Comparison of ENCODE assay signal across 11 cellular contexts in the genomic region with DNA sequence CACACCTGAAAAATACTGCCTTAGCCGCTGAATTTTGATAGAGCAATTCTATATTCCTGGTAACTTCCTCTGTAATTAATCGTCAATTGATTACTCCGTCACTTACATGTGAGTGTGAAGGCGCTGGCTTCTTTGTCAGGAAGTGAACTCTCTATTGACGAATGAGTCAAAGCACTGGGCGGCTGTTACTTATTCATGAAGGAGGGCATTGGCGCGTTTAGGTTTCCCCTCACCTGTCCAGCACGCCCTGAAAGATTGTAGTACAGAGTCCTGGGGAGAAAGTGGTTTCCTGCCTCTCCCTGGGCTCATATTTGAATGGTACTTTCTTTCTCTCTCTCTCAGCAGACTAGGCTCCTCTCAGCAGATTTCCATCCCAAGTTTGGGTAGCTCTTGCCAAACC. TPM values are rescaled to one million over a fixed set of nuclear protein-coding genes. Genes with fewer than 3 reads are reported as not detected.
DNase-seq lines count a peak whose midpoint lies in the region; ATAC-seq and TF ChIP-seq lines count a peak whose summit lies in the region.
"Had no signal": no experiment of that assay in that cellular context is flagged by ENCODE, and none has a peak within 500 bp of the region (broad histone marks: within the 10 kb centered on the region; RNA-seq: fewer than 3 reads in every experiment).

No MANE protein-coding gene starts in this region.

- TF ChIP-seq CTCF in mammary epithelial cell (conservative IDR thresholded peaks at IDR 0.05 in 1 of 2, IDR thresholded peaks at IDR 0.05 in 1 of 2; ENCODE audit: extremely low read depth in 1 of 2, insufficient read depth in 1 of 2, low read depth in 1 of 2, low read length in 2 of 2) (no peak), nephron (IDR thresholded peaks at IDR 0.05; ENCODE audit: unreplicated experiment in 3 of 3) (no peak)

- intact Hi-C loops in mammary epithelial cell (cut with micrococcal nuclease), result no loop called here

- peaks cover 22% of the 10 kb centered on the region for H3K4me1 Mint-ChIP-seq in nephron

- peak overlapping the region in 2 of 3 experiments; percentile 5 to 30 for H3K4me3 Mint-ChIP-seq in nephron

- H3K4me2 ChIP-seq in mammary epithelial cell (ENCODE audit: insufficient read depth, low read depth, low read length), result no peak overlapping the region

- no peaks in the 10 kb centered on the region for H3K9me3 ChIP-seq in mammary epithelial cell (replicated peaks; ENCODE audit: insufficient read depth, low read length)

- H3K4me1 ChIP-seq in mammary epithelial cell (ENCODE audit: insufficient read depth, low read length), result peaks cover 33% of the 10 kb centered on the region

- no TSS peak for BruUV-seq in mammary epithelial cell (replicated peaks; lab: Mats Ljungman, UMichigan)

- in situ Hi-C loops in mammary epithelial cell (cut with MboI; ENCODE audit: low sequenced_read_pairs in 2 of 2), result no loop called here

- H3K27me3 ChIP-seq in mammary epithelial cell (ENCODE audit: insufficient read depth, low read length), result no peaks in the 10 kb centered on the region

- H4K20me1 ChIP-seq in mammary epithelial cell (ENCODE audit: insufficient read depth, low read length), result no peaks in the 10 kb centered on the region

- H3K36me3 Mint-ChIP-seq in nephron (ENCODE audit: low read depth), result no peaks in the 10 kb centered on the region

- H3K79me2 ChIP-seq in mammary epithelial cell (ENCODE audit: insufficient read depth, low read length), result no peaks in the 10 kb centered on the region

- H3K9ac ChIP-seq in mammary epithelial cell (ENCODE audit: insufficient read depth, low read length), result peak overlapping the region; percentile 9

- no peak overlapping the region for H3K4me3 ChIP-seq in mammary epithelial cell (replicated peaks in 1 of 3; ENCODE audit: insufficient read depth in 1 of 3, low read depth in 2 of 3, low read length in 3 of 3)

- H3K27ac ChIP-seq in mammary epithelial cell (ENCODE audit: insufficient read depth, low read depth, low read length), result peak overlapping the region; percentile 71

- DNase-seq in activated CD4-positive, CD25-positive, alpha-beta regulatory T cell treated with anti-CD3 and anti-CD28 coated beads, Interleukin-2, amount 50 U/mL, for 72 hours, result no peak
- peak; percentile 91 for DNase-seq in HPDE6-E6E7 (ENCODE audit: extremely low spot score)
- peak; percentile 94 for DNase-seq in mammary epithelial cell
- no peak for DNase-seq in SKM-1 treated with dmso at 0.1 percent for 144 hours (lab: John Stamatoyannopoulos, UW; ENCODE audit: unreplicated experiment)
- DNase-seq in NCI-H128 (lab: John Stamatoyannopoulos, UW; ENCODE audit: unreplicated experiment), result no peak
- DNase-seq: ACHN, GOT3, NCI-H510A had no signal

- H3K9me3 Mint-ChIP-seq in nephron, result no peaks in the 10 kb centered on the region

- CTCF ChIA-PET in mammary epithelial cell (lab: Charles Lee; ENCODE audit: low non-redundant PET), result no interaction called here

- peak overlapping the region in 2 of 3 experiments; percentile 59 to 66 for H3K27ac Mint-ChIP-seq in nephron

- ATAC-seq in activated CD4-positive, CD25-positive, alpha-beta regulatory T cell treated with anti-CD3 and anti-CD28 coated beads, Interleukin-2, amount 50 U/mL, for 24 hours, result peak; percentile 22 to 54
- ATAC-seq in HG02870 (IDR thresholded peaks at IDR 0.05; ENCODE audit: unreplicated experiment), result no peak

- peaks cover 8% of the 10 kb centered on the region for H3K27me3 Mint-ChIP-seq in nephron (ENCODE audit: low read depth)

- dilution Hi-C loops in mammary epithelial cell (cut with HindIII; ENCODE audit: low sequenced_read_pairs), result no loop called here

- no peaks in the 10 kb centered on the region for H3K36me3 ChIP-seq in mammary epithelial cell (ENCODE audit: insufficient read depth, low read length)

- 70% methylated on average over 8 of the region's 9 CpGs for WGBS in mammary epithelial cell (ENCODE audit: low coverage, missing lambda C conversion rate)

- H2AFZ ChIP-seq in mammary epithelial cell (ENCODE audit: low read depth, low read length), result no peak overlapping the region

RNA-seq across cellular contexts. Expression of gene SOCS3, which starts 21.0 kb away (rescaled TPM):
- total RNA-seq in mammary epithelial cell, result 10 to 100 TPM in 1 of 2 donors, 1 to 10 TPM in 1; 4.3 to 24.7 TPM
- polyA plus RNA-seq in mammary epithelial cell, result 3.5 TPM
- 1.8 TPM for polyA minus RNA-seq in mammary epithelial cell

RNA-seq across cellular contexts. Expression of gene PGS1, which starts 39.6 kb away (rescaled TPM):
- 10 to 100 TPM; 29.1 to 31.5 TPM for total RNA-seq in mammary epithelial cell
- 19.8 TPM for polyA plus RNA-seq in mammary epithelial cell
- polyA minus RNA-seq in mammary epithelial cell, result 29.9 TPM

Comparison
In these comparisons a context has a peak if more than half of its experiments do, and no peak if none do; other contexts are left out.
1. DNase-seq: peak in HPDE6-E6E7 (single experiment) and mammary epithelial cell (single experiment); none in activated CD4-positive, CD25-positive, alpha-beta regulatory T cell treated with anti-CD3 and anti-CD28 coated beads, Interleukin-2, amount 50 U/mL, for 72 hours (single experiment), SKM-1 treated with dmso at 0.1 percent for 144 hours (single experiment) and NCI-H128 (single experiment).